ENCODE assay signal across 28 cellular contexts in genomic region chr3:184443831-184444230, GRCh38.
DNase-seq lines count a peak whose midpoint lies in the region; ATAC-seq lines count a peak whose summit lies in the region.
"Had no signal": no experiment of that assay in that cellular context is flagged by ENCODE, and none has a peak within 500 bp of the region (broad histone marks: within the 10 kb centered on the region; RNA-seq: fewer than 3 reads in every experiment).

No MANE protein-coding gene starts in this region.

- peak overlapping the region; percentile 90 for H4K91ac ChIP-seq in trophoblast cell (ENCODE audit: low read depth, low read length)

- peak overlapping the region; percentile 91 for H2BK5ac ChIP-seq in trophoblast cell (ENCODE audit: low read depth, low read length, poor library complexity)

- H3K79me2 ChIP-seq in trophoblast cell (ENCODE audit: control insufficient read depth, insufficient read depth, low read length, poor library complexity), result peaks cover 4% of the 10 kb centered on the region

- WGBS in trophoblast cell (ENCODE audit: extremely low coverage, insufficient coverage, insufficient read length), result no CpG with 5 or more reads among the region's 5 CpGs

- H3K4me2 ChIP-seq in trophoblast cell (ENCODE audit: low read length), result peak overlapping the region; percentile 31
- H3K4me2 ChIP-seq: KMS-11 had no signal

- peak overlapping the region; percentile 86 for H3K14ac ChIP-seq in trophoblast cell (ENCODE audit: low read length)

- peak overlapping the region; percentile 39 for H3K18ac ChIP-seq in trophoblast cell (ENCODE audit: low read length)

- H3K23ac ChIP-seq in trophoblast cell (ENCODE audit: low read length), result no peak overlapping the region

- H3K9me3 ChIP-seq in trophoblast cell (ENCODE audit: insufficient read depth, low read depth, low read length), result peaks cover 1% of the 10 kb centered on the region
- H3K9me3 ChIP-seq: BE2C had no signal

- no peak overlapping the region for H3K4me3 ChIP-seq in trophoblast cell (ENCODE audit: low read depth, low read length)
- H3K4me3 ChIP-seq: SK-N-MC had no signal

- peak overlapping the region; percentile 95 for H2BK12ac ChIP-seq in trophoblast cell (ENCODE audit: low read length)

- peak overlapping the region; percentile 59 for H3K27ac ChIP-seq in trophoblast cell (ENCODE audit: low read depth, low read length)
- H3K27ac ChIP-seq: KMS-11, RWPE1, SK-N-MC had no signal

- peak; percentile 37 for DNase-seq in activated effector memory CD4-positive, alpha-beta T cell treated with anti-CD3 and anti-CD28 coated beads, Interleukin-2, amount 50 U/mL, for 16 hours
- no peak for DNase-seq in activated effector memory CD4-positive, alpha-beta T cell treated with Interleukin-2 at 50 U/mL for 16 hours
- DNase-seq in trophoblast cell, result peak; percentile 71 to 92
- no peak for DNase-seq in NCI-H446 treated with DMSO at 0.1 percent for 48 hours (lab: John Stamatoyannopoulos, UW)
- DNase-seq in HCEC 1CT, result no peak
- DNase-seq: 8988T; ACHN; BE2C; CD8-positive, alpha-beta memory T cell; DMS 273 treated with DMSO at 0.1 percent for 48 hours; DMS79; EL; GF-D8; H9; HFFc6; MM.1S; NCI-H1694; NCI-H2029 treated with DMSO at 0.1 percent for 48 hours; NCI-H2227 treated with DMSO at 0.1 percent for 48 hours; NCI-H510A; NCI-H69; SHP77 had no signal

- H3K4ac ChIP-seq in trophoblast cell (ENCODE audit: low read depth, low read length), result peak overlapping the region; percentile 75

- H3K79me1 ChIP-seq in trophoblast cell (ENCODE audit: low read length), result peaks cover 35% of the 10 kb centered on the region

- H2BK120ac ChIP-seq in trophoblast cell (ENCODE audit: insufficient read depth, low read length, poor library complexity), result peak overlapping the region; percentile 97

- H3K36me3 ChIP-seq in trophoblast cell (ENCODE audit: control insufficient read depth in 1 of 2, insufficient read depth in 2 of 2, low read length in 2 of 2), result no peaks in the 10 kb centered on the region
- H3K36me3 ChIP-seq: BE2C had no signal

- H3K4me1 ChIP-seq in trophoblast cell (ENCODE audit: control insufficient read depth in 1 of 2, insufficient read depth in 2 of 2, low read length in 2 of 2), result peaks cover 25 to 41% of the 10 kb centered on the region in 2 experiments
- H3K4me1 ChIP-seq: BE2C had no signal

- no peak overlapping the region for H2AFZ ChIP-seq in trophoblast cell (ENCODE audit: insufficient read depth, low read length, poor library complexity)

- peak overlapping the region; percentile 69 for H4K8ac ChIP-seq in trophoblast cell (ENCODE audit: low read depth, low read length)

- H3K9ac ChIP-seq in trophoblast cell (ENCODE audit: low read length), result no peak overlapping the region
- H3K9ac ChIP-seq: KMS-11 had no signal

- no peak overlapping the region for H4K12ac ChIP-seq in trophoblast cell (ENCODE audit: low read depth, low read length)

- H3K27me3 ChIP-seq in trophoblast cell (ENCODE audit: insufficient read depth, low read length), result no peaks in the 10 kb centered on the region
- H3K27me3 ChIP-seq: BE2C had no signal

- H2AK5ac ChIP-seq in trophoblast cell (ENCODE audit: low read length), result peak overlapping the region; percentile 93

- ATAC-seq in esophagus mucosa, result peak; percentile 75
- no peak for ATAC-seq in HG03139 (IDR thresholded peaks at IDR 0.05; ENCODE audit: unreplicated experiment)
- ATAC-seq: Panc1 had no signal

Comparison
In these comparisons a context has a peak if more than half of its experiments do, and no peak if none do; other contexts are left out.
1. DNase-seq: peak in activated effector memory CD4-positive, alpha-beta T cell treated with anti-CD3 and anti-CD28 coated beads, Interleukin-2, amount 50 U/mL, for 16 hours (single experiment) and trophoblast cell (2 of 2); none in activated effector memory CD4-positive, alpha-beta T cell treated with Interleukin-2 at 50 U/mL for 16 hours (single experiment), NCI-H446 treated with DMSO at 0.1 percent for 48 hours (single experiment) and HCEC 1CT (single experiment).